ENCODE assay signal across 12 cellular contexts in the genomic region with DNA sequence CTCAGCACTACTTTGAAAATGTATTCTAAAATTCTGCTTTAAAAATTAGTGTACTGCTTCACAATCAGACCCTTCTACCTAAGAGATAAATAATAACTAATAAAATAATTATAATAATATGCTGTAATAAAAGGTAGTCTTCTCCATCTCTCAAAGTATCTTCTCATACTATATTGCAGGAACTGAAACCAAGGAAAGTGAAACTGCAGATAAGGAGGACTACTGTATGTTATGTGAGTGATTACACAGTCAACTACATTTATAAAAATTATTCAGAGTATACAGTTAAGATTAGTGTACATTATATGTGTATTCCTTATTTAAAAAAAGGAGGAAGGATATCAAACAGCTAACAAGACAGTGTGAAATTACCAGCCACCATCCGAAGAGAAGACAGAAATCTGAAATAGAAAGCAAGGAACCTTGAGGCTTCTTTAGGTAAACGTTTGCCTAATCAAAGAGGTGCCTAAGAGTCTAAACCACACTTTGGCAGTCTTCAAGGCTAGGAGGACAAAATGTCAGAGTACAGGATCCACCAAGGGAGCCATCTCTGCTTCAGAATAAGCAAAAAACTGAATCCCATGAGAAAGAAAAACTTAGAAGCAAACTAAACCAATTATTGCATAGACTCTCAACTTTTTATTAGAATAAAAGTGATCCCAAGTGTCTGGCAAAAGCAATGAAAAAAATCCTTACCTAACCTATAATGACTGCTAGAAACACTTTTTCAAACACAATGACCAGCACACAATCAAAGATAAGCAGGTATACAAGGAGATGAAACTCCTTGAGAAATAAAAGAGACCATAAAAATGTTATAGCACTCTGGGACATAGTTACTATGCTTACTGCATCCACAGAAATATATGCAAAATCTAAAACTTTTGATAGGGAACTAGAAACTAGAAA. TPM values are rescaled to one million over a fixed set of nuclear protein-coding genes. Genes with fewer than 3 reads are reported as not detected.
DNase-seq lines count a peak whose midpoint lies in the region; ATAC-seq and TF ChIP-seq lines count a peak whose summit lies in the region.
"Had no signal": no experiment of that assay in that cellular context is flagged by ENCODE, and none has a peak within 500 bp of the region (broad histone marks: within the 10 kb centered on the region; RNA-seq: fewer than 3 reads in every experiment).

No MANE protein-coding gene starts in this region.

- H4K91ac ChIP-seq in IMR-90 (ENCODE audit: insufficient read depth, low read depth, low read length), result no peak overlapping the region

- H3K9me3 Mint-ChIP-seq in activated naive CD4-positive, alpha-beta T cell treated with anti-CD3 and anti-CD28 coated beads, Interleukin-2, amount 50 U/mL, for 24 hours, result no peaks in the 10 kb centered on the region
- H3K9me3 Mint-ChIP-seq in activated naive CD8-positive, alpha-beta T cell treated with anti-CD3 and anti-CD28 coated beads, Interleukin-2, amount 10 ng/mL, durations not matched to agents 7 days and 5 days, result peaks cover 2% of the 10 kb centered on the region
- H3K9me3 Mint-ChIP-seq in stimulated activated naive B cell treated with anti-CD40 and anti-IgM and Interleukin-4, amounts not matched to agents 10 μg/mL and 1 μg/mL and 100 μg/mL, for 72 hours, result no peaks in the 10 kb centered on the region
- H3K9me3 Mint-ChIP-seq in MCF 10A (ENCODE audit: unreplicated experiment), result no peaks in the 10 kb centered on the region
- H3K9me3 Mint-ChIP-seq in endodermal cell, result no peaks in the 10 kb centered on the region

- H3K9me3 ChIP-seq in IMR-90 (ENCODE audit: control insufficient read depth, insufficient read depth, low read length), result no peaks in the 10 kb centered on the region
- peaks cover 16% of the 10 kb centered on the region for H3K9me3 ChIP-seq in endodermal cell (ENCODE audit: control insufficient read depth, low read length)
- H3K9me3 ChIP-seq: BE2C, SJSA1 had no signal

- no peak for DNase-seq in activated naive CD4-positive, alpha-beta T cell (lab: John Stamatoyannopoulos, UW)
- no peak for DNase-seq in IMR-90
- DNase-seq in activated naive CD8-positive, alpha-beta T cell treated with anti-CD3 and anti-CD28 coated beads, Interleukin-2, amount 10 ng/mL, durations not matched to agents 7 days and 5 days, result no peak
- no peak for DNase-seq in stimulated activated naive B cell treated with anti-CD40 and anti-IgM and Interleukin-4, amounts not matched to agents 10 μg/mL and 1 μg/mL and 100 μg/mL, for 72 hours
- no peak for DNase-seq in MCF 10A (ENCODE audit: unreplicated experiment)
- no peak for DNase-seq in effector CD8-positive, alpha-beta T cell (lab: John Stamatoyannopoulos, UW)
- DNase-seq in endodermal cell, result no peak
- DNase-seq: BE2C, NCI-H226 had no signal

- H3K36me3 Mint-ChIP-seq in activated naive CD4-positive, alpha-beta T cell treated with anti-CD3 and anti-CD28 coated beads, Interleukin-2, amount 50 U/mL, for 24 hours, result no peaks in the 10 kb centered on the region
- H3K36me3 Mint-ChIP-seq in activated naive CD8-positive, alpha-beta T cell treated with anti-CD3 and anti-CD28 coated beads, Interleukin-2, amount 10 ng/mL, durations not matched to agents 7 days and 5 days, result peaks cover 5% of the 10 kb centered on the region
- peaks cover 4 to 12% of the 10 kb centered on the region in 2 donors for H3K36me3 Mint-ChIP-seq in stimulated activated naive B cell treated with anti-CD40 and anti-IgM and Interleukin-4, amounts not matched to agents 10 μg/mL and 1 μg/mL and 100 μg/mL, for 72 hours
- H3K36me3 Mint-ChIP-seq in MCF 10A (ENCODE audit: insufficient read depth, unreplicated experiment) (peaks cover 5% of the 10 kb centered on the region), endodermal cell (ENCODE audit: low read depth) (peaks cover 5% of the 10 kb centered on the region)

- no peak overlapping the region for H4K8ac ChIP-seq in IMR-90 (ENCODE audit: low read depth in 2 of 2, low read length in 2 of 2)

- 0 out of 2 replicates have a peak, but pooled peaks have one; percentile 24 for ATAC-seq in IMR-90 (ENCODE audit: low read depth)
- ATAC-seq in activated naive CD8-positive, alpha-beta T cell treated with anti-CD3 and anti-CD28 coated beads, Interleukin-2, amount 10 ng/mL, durations not matched to agents 7 days and 5 days (ENCODE audit: low read depth), result peak; percentile 80
- peak; percentile 62 to 72 for ATAC-seq in stimulated activated naive B cell treated with anti-CD40 and anti-IgM and Interleukin-4, amounts not matched to agents 10 μg/mL and 1 μg/mL and 100 μg/mL, for 72 hours (replicated peaks)

- H4K20me1 ChIP-seq in IMR-90 (ENCODE audit: insufficient read depth, low read length), result peaks cover 14% of the 10 kb centered on the region; the same call in 1 of the 2 replicates

- intact Hi-C loops in IMR-90 (cut with micrococcal nuclease) (loop anchor here (5.0 kb wide), 1 partner anchor 38 kb away; no protein-coding TSS in a partner anchor), MCF 10A (cut with micrococcal nuclease) (no loop called here)

- H3K4me1 ChIP-seq in IMR-90 (ENCODE audit: control insufficient read depth, insufficient read depth, low read length) (peaks cover 7% of the 10 kb centered on the region), endodermal cell (ENCODE audit: control insufficient read depth, insufficient read depth, low read length) (peaks cover 7% of the 10 kb centered on the region)

- no peak overlapping the region for H3K23ac ChIP-seq in IMR-90 (ENCODE audit: low read depth, low read length)

- H2BK15ac ChIP-seq in IMR-90 (ENCODE audit: low read depth, low read length), result no peak overlapping the region

- TF ChIP-seq CTCF in IMR-90 (conservative IDR thresholded peaks at IDR 0.05; ENCODE audit: low read depth, low read length) (no peak), MCF 10A (IDR thresholded peaks at IDR 0.05; ENCODE audit: unreplicated experiment) (no peak), endodermal cell (conservative IDR thresholded peaks at IDR 0.05) (no peak)

- POLR2A ChIA-PET in IMR-90 (lab: Charles Lee; ENCODE audit: unreplicated experiment), result no interaction called here
- POLR2A ChIA-PET in activated naive CD8-positive, alpha-beta T cell treated with anti-CD3 and anti-CD28 coated beads, Interleukin-2, amount 10 ng/mL, durations not matched to agents 7 days and 5 days (lab: Charles Lee), result interaction anchor here (0.6 kb wide), 1 partner anchor 524 kb away, joined by 3 read pairs; no protein-coding TSS in a partner anchor
- POLR2A ChIA-PET in MCF 10A (lab: Yijun Ruan, JAX), result interaction anchor here (0.6 to 1.5 kb wide), 5 partner anchors 8 to 138 kb away, joined by 3 to 4 read pairs (median 3); no protein-coding TSS in a partner anchor

- WGBS in IMR-90 (ENCODE audit: extremely low coverage in 2 of 2, insufficient read length in 1 of 2), 2 experiments, result no CpG with 5 or more reads among the region's 2 CpGs
- WGBS in endodermal cell (ENCODE audit: insufficient coverage in 1 of 2, insufficient read length in 1 of 2), 2 experiments, result 78 to 81% methylated on average over 2 of the region's 2 CpGs

- H3K36me3 ChIP-seq in IMR-90 (ENCODE audit: control insufficient read depth, insufficient read depth, low read length), result no peaks in the 10 kb centered on the region
- H3K36me3 ChIP-seq in endodermal cell (ENCODE audit: control insufficient read depth, insufficient read depth, low read length), result no peaks in the 10 kb centered on the region
- H3K36me3 ChIP-seq: BE2C, SJSA1 had no signal

- H2AK9ac ChIP-seq in IMR-90 (replicated peaks; ENCODE audit: low read depth, low read length, poor library complexity), result no peak overlapping the region

- dilution Hi-C loops in IMR-90 (cut with HindIII; ENCODE audit: low sequenced_read_pairs, unreplicated experiment), result no loop called here

- H3K4me2 ChIP-seq in IMR-90 (ENCODE audit: low read depth, low read length), result peak overlapping the region; percentile 57
- H3K4me2 ChIP-seq: neural progenitor cell had no signal

- no peak for TF ChIP-seq RAD21 in IMR-90 (IDR thresholded peaks at IDR 0.05; ENCODE audit: low read length)

- no peak overlapping the region for H3K56ac ChIP-seq in IMR-90 (ENCODE audit: extremely low read depth, insufficient read depth, low read length)

- no peak overlapping the region for H2AFZ ChIP-seq in IMR-90 (replicated peaks; ENCODE audit: low read length, poor library complexity)
- H2AFZ ChIP-seq: neural progenitor cell had no signal

- no peak overlapping the region for H2BK5ac ChIP-seq in IMR-90 (ENCODE audit: low read depth, low read length, poor library complexity, severe bottlenecking)

- no peak overlapping the region for H4K5ac ChIP-seq in IMR-90 (ENCODE audit: low read depth, low read length)

- H3K79me1 ChIP-seq in IMR-90 (ENCODE audit: low read depth in 1 of 2, low read length in 2 of 2), result peaks cover 36 to 50% of the 10 kb centered on the region in 2 experiments

- H3K27me3 Mint-ChIP-seq in activated naive CD4-positive, alpha-beta T cell treated with anti-CD3 and anti-CD28 coated beads, Interleukin-2, amount 50 U/mL, for 24 hours, result no peaks in the 10 kb centered on the region
- no peaks in the 10 kb centered on the region for H3K27me3 Mint-ChIP-seq in activated naive CD8-positive, alpha-beta T cell treated with anti-CD3 and anti-CD28 coated beads, Interleukin-2, amount 10 ng/mL, durations not matched to agents 7 days and 5 days
- H3K27me3 Mint-ChIP-seq in stimulated activated naive B cell treated with anti-CD40 and anti-IgM and Interleukin-4, amounts not matched to agents 10 μg/mL and 1 μg/mL and 100 μg/mL, for 72 hours, result no peaks in the 10 kb centered on the region
- H3K27me3 Mint-ChIP-seq in MCF 10A (ENCODE audit: insufficient read depth, unreplicated experiment) (no peaks in the 10 kb centered on the region), endodermal cell (ENCODE audit: insufficient read depth) (peaks cover 2% of the 10 kb centered on the region)

- H3K27ac Mint-ChIP-seq in activated naive CD4-positive, alpha-beta T cell treated with anti-CD3 and anti-CD28 coated beads, Interleukin-2, amount 50 U/mL, for 24 hours, result peak overlapping the region; percentile 17
- H3K27ac Mint-ChIP-seq in activated naive CD8-positive, alpha-beta T cell treated with anti-CD3 and anti-CD28 coated beads, Interleukin-2, amount 10 ng/mL, durations not matched to agents 7 days and 5 days, result peak overlapping the region; percentile 70
- H3K27ac Mint-ChIP-seq in stimulated activated naive B cell treated with anti-CD40 and anti-IgM and Interleukin-4, amounts not matched to agents 10 μg/mL and 1 μg/mL and 100 μg/mL, for 72 hours, result peak overlapping the region; percentile 75
- H3K27ac Mint-ChIP-seq in MCF 10A (ENCODE audit: low read depth, unreplicated experiment) (no peak overlapping the region), endodermal cell (no peak overlapping the region)
- H3K27ac Mint-ChIP-seq: neural progenitor cell had no signal

- H2BK20ac ChIP-seq in IMR-90 (ENCODE audit: low read depth, low read length), result no peak overlapping the region

- no peak overlapping the region for H3K4ac ChIP-seq in IMR-90 (ENCODE audit: low read depth, low read length)

- no peak overlapping the region for H2AK5ac ChIP-seq in IMR-90 (ENCODE audit: low read depth, low read length)

- H3K4me3 Mint-ChIP-seq in activated naive CD4-positive, alpha-beta T cell treated with anti-CD3 and anti-CD28 coated beads, Interleukin-2, amount 50 U/mL, for 24 hours, result peak overlapping the region; percentile 65
- peak overlapping the region; percentile 70 for H3K4me3 Mint-ChIP-seq in activated naive CD8-positive, alpha-beta T cell treated with anti-CD3 and anti-CD28 coated beads, Interleukin-2, amount 10 ng/mL, durations not matched to agents 7 days and 5 days
- H3K4me3 Mint-ChIP-seq in stimulated activated naive B cell treated with anti-CD40 and anti-IgM and Interleukin-4, amounts not matched to agents 10 μg/mL and 1 μg/mL and 100 μg/mL, for 72 hours, result peak overlapping the region in 1 of 2 donors; percentile 25
- H3K4me3 Mint-ChIP-seq in MCF 10A (ENCODE audit: unreplicated experiment) (no peak overlapping the region), endodermal cell (no peak overlapping the region)
- H3K4me3 Mint-ChIP-seq: neural progenitor cell had no signal

- peaks cover 73% of the 10 kb centered on the region for H3K4me1 Mint-ChIP-seq in activated naive CD4-positive, alpha-beta T cell treated with anti-CD3 and anti-CD28 coated beads, Interleukin-2, amount 50 U/mL, for 24 hours
- H3K4me1 Mint-ChIP-seq in activated naive CD8-positive, alpha-beta T cell treated with anti-CD3 and anti-CD28 coated beads, Interleukin-2, amount 10 ng/mL, durations not matched to agents 7 days and 5 days, result peaks cover 39% of the 10 kb centered on the region
- peaks cover 41 to 83% of the 10 kb centered on the region in 2 donors for H3K4me1 Mint-ChIP-seq in stimulated activated naive B cell treated with anti-CD40 and anti-IgM and Interleukin-4, amounts not matched to agents 10 μg/mL and 1 μg/mL and 100 μg/mL, for 72 hours
- H3K4me1 Mint-ChIP-seq in MCF 10A (ENCODE audit: insufficient read depth, unreplicated experiment), result peaks cover 23% of the 10 kb centered on the region
- peaks cover 49% of the 10 kb centered on the region for H3K4me1 Mint-ChIP-seq in endodermal cell

- in situ Hi-C loops in IMR-90 (cut with MboI; ENCODE audit: low sequenced_read_pairs), result no loop called here

- H3K14ac ChIP-seq in IMR-90 (replicated peaks; ENCODE audit: low read depth, low read length), result no peak overlapping the region

- H3K27me3 ChIP-seq in IMR-90 (ENCODE audit: control insufficient read depth, insufficient read depth, low read length) (no peaks in the 10 kb centered on the region), endodermal cell (ENCODE audit: control insufficient read depth, insufficient read depth, low read length, poor library complexity, severe bottlenecking) (no peaks in the 10 kb centered on the region)
- H3K27me3 ChIP-seq: BE2C, neural progenitor cell, SJSA1 had no signal

- H2BK120ac ChIP-seq in IMR-90 (ENCODE audit: low read depth, low read length), result no peak overlapping the region

- H3K9ac ChIP-seq in IMR-90 (ENCODE audit: low read depth, low read length) (no peak overlapping the region), endodermal cell (ENCODE audit: extremely low read depth, low read length, poor library complexity, severe bottlenecking) (no peak overlapping the region)
- H3K9ac ChIP-seq: neural progenitor cell had no signal

- no peak overlapping the region for H3K27ac ChIP-seq in IMR-90 (ENCODE audit: insufficient read depth, low read length)
- no peak overlapping the region for H3K27ac ChIP-seq in endodermal cell (ENCODE audit: low read depth, low read length)
- H3K27ac ChIP-seq: neural progenitor cell, SJSA1 had no signal

- CTCF ChIA-PET in IMR-90 (lab: Yijun Ruan, JAX) (no interaction called here), MCF 10A (lab: Yijun Ruan, JAX) (no interaction called here)

- H3K4me3 ChIP-seq in IMR-90 (ENCODE audit: insufficient read depth, low read depth, low read length) (no peak overlapping the region), endodermal cell (ENCODE audit: low read length) (no peak overlapping the region)
- H3K4me3 ChIP-seq: neural progenitor cell, SJSA1 had no signal

- H3K18ac ChIP-seq in IMR-90 (ENCODE audit: low read depth, low read length), result no peak overlapping the region

- TF ChIP-seq POLR2A in IMR-90 (IDR thresholded peaks at IDR 0.05; ENCODE audit: low read depth, low read length), result no peak

- BruUV-seq in IMR-90 (replicated peaks; lab: Mats Ljungman, UMichigan) (no TSS peak), MCF 10A (replicated peaks; lab: Mats Ljungman, UMichigan) (no TSS peak)

- H3K9me1 ChIP-seq in IMR-90 (ENCODE audit: insufficient read depth, low read length), result peaks cover 5% of the 10 kb centered on the region; the same call in 1 of the 2 replicates

RNA-seq across cellular contexts. Expression of gene USP6NL, which starts 6.5 kb away (rescaled TPM):
- 9.1 and 11.9 TPM in 2 replicates for total RNA-seq in IMR-90 (2012; rRNA removed)
- 7.0 and 7.8 TPM in 2 replicates for polyA plus RNA-seq in IMR-90 (2012; rRNA removed)
- polyA plus RNA-seq in IMR-90 (2012; cell fraction: cytosol; rRNA removed), result 5.4 and 5.8 TPM in 2 replicates
- polyA plus RNA-seq in IMR-90 (2012; cell fraction: nucleus; rRNA removed; ENCODE audit: low replicate concordance), result 4.4 and 9.0 TPM in 2 replicates
- total RNA-seq in activated naive CD8-positive, alpha-beta T cell treated with anti-CD3 and anti-CD28 coated beads, Interleukin-2, amount 10 ng/mL, durations not matched to agents 7 days and 5 days, result 1 to 10 TPM; 4.4 to 5.6 TPM
- total RNA-seq in MCF 10A (2022), result 19.0 and 19.2 TPM in 2 replicates
- total RNA-seq in endodermal cell, result 10 to 100 TPM; 20.6 to 22.9 TPM
- polyA plus RNA-seq in endodermal cell (2013, experiment 1 of 2), result 34.3 TPM
- 32.4 TPM for polyA plus RNA-seq in endodermal cell (2013, experiment 2 of 2)

Comparison
In these comparisons a context has a peak if more than half of its experiments do, and no peak if none do; other contexts are left out.
1. H3K27ac Mint-ChIP-seq: peak in activated naive CD4-positive, alpha-beta T cell treated with anti-CD3 and anti-CD28 coated beads, Interleukin-2, amount 50 U/mL, for 24 hours (single experiment), activated naive CD8-positive, alpha-beta T cell treated with anti-CD3 and anti-CD28 coated beads, Interleukin-2, amount 10 ng/mL, durations not matched to agents 7 days and 5 days (single experiment) and stimulated activated naive B cell treated with anti-CD40 and anti-IgM and Interleukin-4, amounts not matched to agents 10 μg/mL and 1 μg/mL and 100 μg/mL, for 72 hours (single experiment); none in MCF 10A (single experiment) and endodermal cell (single experiment).
2. H3K4me3 Mint-ChIP-seq: peak in activated naive CD4-positive, alpha-beta T cell treated with anti-CD3 and anti-CD28 coated beads, Interleukin-2, amount 50 U/mL, for 24 hours (single experiment) and activated naive CD8-positive, alpha-beta T cell treated with anti-CD3 and anti-CD28 coated beads, Interleukin-2, amount 10 ng/mL, durations not matched to agents 7 days and 5 days (single experiment); none in MCF 10A (single experiment) and endodermal cell (single experiment).
3. ATAC-seq: peak in every context shown above with its lines; median percentile 80 in activated naive CD8-positive, alpha-beta T cell treated with anti-CD3 and anti-CD28 coated beads, Interleukin-2, amount 10 ng/mL, durations not matched to agents 7 days and 5 days; 67 in stimulated activated naive B cell treated with anti-CD40 and anti-IgM and Interleukin-4, amounts not matched to agents 10 μg/mL and 1 μg/mL and 100 μg/mL, for 72 hours; 24 in IMR-90.